Comparison of ENCODE assay signal across 20 cellular contexts in genomic region chr1:99674665-99675064, GRCh38. TPM values are rescaled to one million over a fixed set of nuclear protein-coding genes. Genes with fewer than 3 reads are reported as not detected.
A peak's percentile ranks its signal among the peaks of the same experiment; 100 is the strongest.
DNase-seq lines count a peak whose midpoint lies in the region; ATAC-seq and TF ChIP-seq lines count a peak whose summit lies in the region.
"Had no signal": no experiment of that assay in that cellular context is flagged by ENCODE, and none has a peak within 500 bp of the region (broad histone marks: within the 10 kb centered on the region; RNA-seq: fewer than 3 reads in every experiment).

No MANE protein-coding gene starts in this region.

- no peaks in the 10 kb centered on the region for H3K36me3 ChIP-seq in mammary epithelial cell (ENCODE audit: insufficient read depth, low read length)
- H3K36me3 ChIP-seq in breast epithelium = no peaks in the 10 kb centered on the region
- peaks cover 0 to 30% of the 10 kb centered on the region in 2 donors for H3K36me3 ChIP-seq in gastrocnemius medialis
- H3K36me3 ChIP-seq: neutrophil had no signal

- H3K4me1 ChIP-seq in mammary epithelial cell (ENCODE audit: insufficient read depth, low read length) (no peaks in the 10 kb centered on the region), breast epithelium (no peaks in the 10 kb centered on the region), gastrocnemius medialis (peaks cover 89 to 96% of the 10 kb centered on the region in 2 donors)

- H3K27ac Mint-ChIP-seq in brain = peak overlapping the region; percentile 29 to 94 (median 76)
- no peak overlapping the region for H3K27ac Mint-ChIP-seq in activated CD8-positive, alpha-beta T cell treated with anti-CD3 and anti-CD28 coated beads for 36 hours

- H4K20me1 ChIP-seq in mammary epithelial cell (ENCODE audit: insufficient read depth, low read length) = no peaks in the 10 kb centered on the region

- DNase-seq in mammary epithelial cell = peak; percentile 86
- no peak for DNase-seq in breast epithelium (ENCODE audit: low spot score in 2 of 2)
- DNase-seq in NCI-H1417 (lab: John Stamatoyannopoulos, UW) = peak; percentile 26 to 91 (median 47)
- DNase-seq in gastrocnemius medialis = no peak
- DNase-seq in activated CD8-positive, alpha-beta T cell treated with anti-CD3 and anti-CD28 coated beads for 36 hours = no peak
- no peak for DNase-seq in GM03348 (ENCODE audit: low spot score)
- DNase-seq: activated CD4-positive, alpha-beta T cell treated with anti-CD3 and anti-CD28 coated beads for 48 hours; activated CD8-positive, alpha-beta memory T cell treated with anti-CD3 and anti-CD28 coated beads, Interleukin-2, amount 50 U/mL, for 48 hours; activated effector memory CD4-positive, alpha-beta T cell treated with anti-CD3 and anti-CD28 coated beads, Interleukin-2, amount 50 U/mL, for 16 hours; adrenal gland; caudate nucleus; effector CD4-positive, alpha-beta T cell; NCI-H1930; NCI-H524 treated with DMSO at 0.1 percent for 48 hours; stimulated activated naive CD8-positive, alpha-beta T cell treated with anti-CD3 and anti-CD28 coated beads, Interleukin-15, Interleukin-2, amounts not matched to agents 100 U/mL and 50 U/mL, for 24 hours; upper lobe of left lung had no signal

- H3K4me2 ChIP-seq in mammary epithelial cell (ENCODE audit: insufficient read depth, low read depth, low read length) = no peak overlapping the region

- ATAC-seq in gastrocnemius medialis = no peak
- ATAC-seq in activated CD8-positive, alpha-beta T cell treated with anti-CD3 and anti-CD28 coated beads for 36 hours = no peak
- ATAC-seq in HG02642 (IDR thresholded peaks at IDR 0.05; ENCODE audit: poor library complexity, unreplicated experiment) = no peak
- ATAC-seq: stimulated activated naive CD8-positive, alpha-beta T cell treated with anti-CD3 and anti-CD28 coated beads, Interleukin-15, Interleukin-2, amounts not matched to agents 100 U/mL and 50 U/mL, for 24 hours had no signal

- POLR2A ChIA-PET in activated CD8-positive, alpha-beta T cell treated with anti-CD3 and anti-CD28 coated beads for 36 hours (lab: Charles Lee) = no interaction called here

- TF ChIP-seq CTCF in mammary epithelial cell (conservative IDR thresholded peaks at IDR 0.05 in 1 of 2, IDR thresholded peaks at IDR 0.05 in 1 of 2; ENCODE audit: extremely low read depth in 1 of 2, insufficient read depth in 1 of 2, low read depth in 1 of 2, low read length in 2 of 2) = no peak
- no peak for TF ChIP-seq CTCF in breast epithelium (IDR thresholded peaks at IDR 0.05)
- TF ChIP-seq CTCF in brain (conservative IDR thresholded peaks at IDR 0.05) = no peak
- no peak for TF ChIP-seq CTCF in gastrocnemius medialis (IDR thresholded peaks at IDR 0.05 in 4 of 5, conservative IDR thresholded peaks at IDR 0.05 in 1 of 5)
- TF ChIP-seq CTCF in activated CD8-positive, alpha-beta T cell treated with anti-CD3 and anti-CD28 coated beads for 36 hours (IDR thresholded peaks at IDR 0.05) = no peak

- intact Hi-C loops in mammary epithelial cell (cut with micrococcal nuclease) = no loop called here
- intact Hi-C loops in breast epithelium (cut with DNase I; ENCODE audit: low total_unique reads) = no loop called here
- intact Hi-C loops in gastrocnemius medialis (cut with DNase I; ENCODE audit: low total_unique reads) = no loop called here
- intact Hi-C loops in activated CD8-positive, alpha-beta T cell treated with anti-CD3 and anti-CD28 coated beads for 36 hours (cut with micrococcal nuclease) = no loop called here

- H3K9me3 ChIP-seq in mammary epithelial cell (replicated peaks; ENCODE audit: insufficient read depth, low read length) = no peaks in the 10 kb centered on the region
- no peaks in the 10 kb centered on the region for H3K9me3 ChIP-seq in breast epithelium
- no peaks in the 10 kb centered on the region for H3K9me3 ChIP-seq in gastrocnemius medialis
- H3K9me3 ChIP-seq: adrenal gland, neutrophil, upper lobe of left lung had no signal

- no peak overlapping the region for H3K9ac ChIP-seq in mammary epithelial cell (ENCODE audit: insufficient read depth, low read length)

- H3K36me3 Mint-ChIP-seq in brain = peaks cover 15% of the 10 kb centered on the region
- no peaks in the 10 kb centered on the region for H3K36me3 Mint-ChIP-seq in activated CD8-positive, alpha-beta T cell treated with anti-CD3 and anti-CD28 coated beads for 36 hours (ENCODE audit: low read depth)

- H3K4me3 Mint-ChIP-seq in brain = peak overlapping the region in 1 of 5 experiments; percentile 10
- H3K4me3 Mint-ChIP-seq in activated CD8-positive, alpha-beta T cell treated with anti-CD3 and anti-CD28 coated beads for 36 hours = no peak overlapping the region

- 89% methylated on average over 5 of the region's 5 CpGs for WGBS in mammary epithelial cell (ENCODE audit: low coverage, missing lambda C conversion rate)

- H3K9me3 Mint-ChIP-seq in brain = no peaks in the 10 kb centered on the region
- no peaks in the 10 kb centered on the region for H3K9me3 Mint-ChIP-seq in activated CD8-positive, alpha-beta T cell treated with anti-CD3 and anti-CD28 coated beads for 36 hours

- H2AFZ ChIP-seq in mammary epithelial cell (ENCODE audit: low read depth, low read length) = no peak overlapping the region

- no peaks in the 10 kb centered on the region for H3K27me3 Mint-ChIP-seq in brain
- peaks cover 20% of the 10 kb centered on the region for H3K27me3 Mint-ChIP-seq in activated CD8-positive, alpha-beta T cell treated with anti-CD3 and anti-CD28 coated beads for 36 hours

- peaks cover 72% of the 10 kb centered on the region for H3K4me1 Mint-ChIP-seq in brain
- no peaks in the 10 kb centered on the region for H3K4me1 Mint-ChIP-seq in activated CD8-positive, alpha-beta T cell treated with anti-CD3 and anti-CD28 coated beads for 36 hours (ENCODE audit: low read depth)

- dilution Hi-C loops in mammary epithelial cell (cut with HindIII; ENCODE audit: low sequenced_read_pairs) = no loop called here

- H3K27ac ChIP-seq in mammary epithelial cell (ENCODE audit: insufficient read depth, low read depth, low read length) (no peak overlapping the region), breast epithelium (no peak overlapping the region), gastrocnemius medialis (peak overlapping the region; percentile 88 to 97 (median 90))
- H3K27ac ChIP-seq: C4-2B, neutrophil had no signal

- no peaks in the 10 kb centered on the region for H3K79me2 ChIP-seq in mammary epithelial cell (ENCODE audit: insufficient read depth, low read length)

- H3K4me3 ChIP-seq in mammary epithelial cell (replicated peaks in 1 of 3; ENCODE audit: insufficient read depth in 1 of 3, low read depth in 2 of 3, low read length in 3 of 3) (no peak overlapping the region), breast epithelium (no peak overlapping the region), gastrocnemius medialis (no peak overlapping the region)
- H3K4me3 ChIP-seq: adrenal gland, upper lobe of left lung had no signal

- CTCF ChIA-PET in mammary epithelial cell (lab: Charles Lee; ENCODE audit: low non-redundant PET) = no interaction called here
- CTCF ChIA-PET in activated CD8-positive, alpha-beta T cell treated with anti-CD3 and anti-CD28 coated beads for 36 hours (lab: Charles Lee) = interaction anchor here (2.1 kb wide), 1 partner anchor 12 kb away, joined by 10 read pairs; no protein-coding TSS in a partner anchor

- H3K27me3 ChIP-seq in mammary epithelial cell (ENCODE audit: insufficient read depth, low read length) (no peaks in the 10 kb centered on the region), breast epithelium (no peaks in the 10 kb centered on the region), gastrocnemius medialis (no peaks in the 10 kb centered on the region)
- H3K27me3 ChIP-seq: adrenal gland, neutrophil, upper lobe of left lung had no signal

- BruUV-seq in mammary epithelial cell (replicated peaks; lab: Mats Ljungman, UMichigan) = no TSS peak

- in situ Hi-C loops in mammary epithelial cell (cut with MboI; ENCODE audit: low sequenced_read_pairs in 2 of 2) = no loop called here
- in situ Hi-C loops in gastrocnemius medialis (cut with MboI; ENCODE audit: low sequenced_read_pairs in 4 of 4) = no loop called here

- no peak for TF ChIP-seq POLR2A in breast epithelium (IDR thresholded peaks at IDR 0.05)
- no peak for TF ChIP-seq POLR2A in gastrocnemius medialis (IDR thresholded peaks at IDR 0.05)

RNA-seq across cellular contexts. Expression of gene PALMD, which starts 28.8 kb away (rescaled TPM):
- total RNA-seq in mammary epithelial cell (10 to 100 TPM in 1 of 2 donors, 1 to 10 TPM in 1; 2.7 to 36.7 TPM), breast epithelium (10 to 100 TPM; 35.3 to 96.7 (median 77.7) TPM), gastrocnemius medialis (100 to 1,000 TPM in 1 of 4 donors, 10 to 100 TPM in 3; 60.7 to 254 (median 79.1) TPM)
- polyA plus RNA-seq in mammary epithelial cell (1.7 TPM), brain (ENCODE audit: insufficient read depth, low read depth, low replicate concordance) (3.4 TPM)
- 2.6 TPM for polyA minus RNA-seq in mammary epithelial cell
- total RNA-seq in activated CD8-positive, alpha-beta T cell treated with anti-CD3 and anti-CD28 coated beads for 36 hours = not detected

Comparison
In these comparisons a context has a peak if more than half of its experiments do, and no peak if none do; other contexts are left out.
1. DNase-seq: peak in mammary epithelial cell (single experiment) and NCI-H1417 (3 of 3); none in breast epithelium (0 of 2), gastrocnemius medialis (0 of 2), activated CD8-positive, alpha-beta T cell treated with anti-CD3 and anti-CD28 coated beads for 36 hours (single experiment) and GM03348 (single experiment).
2. H3K27ac ChIP-seq: peak in gastrocnemius medialis (4 of 4); none in mammary epithelial cell (single experiment) and breast epithelium (0 of 2).